Comparison of ENCODE assay signal across 8 cellular contexts in the genomic region with DNA sequence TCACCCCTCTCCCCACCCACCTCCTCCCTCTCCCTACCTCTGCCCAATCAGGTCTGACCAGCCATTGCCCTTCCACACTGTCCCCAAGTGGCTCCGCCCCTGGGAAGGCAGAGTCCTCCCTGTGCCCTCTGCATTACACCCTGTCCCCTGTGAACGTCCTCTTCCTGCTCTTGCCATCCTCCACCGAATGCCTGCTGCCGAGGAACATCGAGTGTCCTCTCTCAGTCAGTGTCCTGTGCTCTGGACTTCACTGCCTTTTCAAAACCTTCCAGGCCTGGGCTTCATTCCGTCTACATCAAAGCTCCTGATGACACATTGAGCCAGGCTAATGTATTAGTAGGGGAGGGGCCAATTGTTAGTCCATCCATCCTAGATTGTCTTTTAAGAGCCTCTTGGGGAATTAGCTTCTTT.
DNase-seq lines count a peak whose midpoint lies in the region; ATAC-seq lines count a peak whose summit lies in the region.

No MANE protein-coding gene starts in this region.

- DNase-seq in GM03348 (ENCODE audit: low spot score), result peak; percentile 39
- DNase-seq in NCI-H510A (lab: John Stamatoyannopoulos, UW), result peak; percentile 95
- DNase-seq in ecto neural progenitor cell (ENCODE audit: low spot score), result peak; percentile 76
- peak; percentile 51 for DNase-seq in retina
- DNase-seq in stimulated activated naive CD8-positive, alpha-beta T cell treated with anti-CD3 and anti-CD28 coated beads, Interleukin-15, Interleukin-2, amounts not matched to agents 100 U/mL and 50 U/mL, for 24 hours, result no peak
- DNase-seq in activated gamma-delta T cell (lab: John Stamatoyannopoulos, UW), result no peak
- DNase-seq in NCI-H187 (lab: John Stamatoyannopoulos, UW), result no peak

- ATAC-seq in stimulated activated naive CD8-positive, alpha-beta T cell treated with anti-CD3 and anti-CD28 coated beads, Interleukin-15, Interleukin-2, amounts not matched to agents 100 U/mL and 50 U/mL, for 24 hours, result no peak
- ATAC-seq in GM18868 (IDR thresholded peaks at IDR 0.05; ENCODE audit: unreplicated experiment), result no peak

Comparison
In these comparisons a context has a peak if more than half of its experiments do, and no peak if none do; other contexts are left out.
1. DNase-seq: peak in GM03348 (single experiment), NCI-H510A (single experiment), ecto neural progenitor cell (single experiment) and retina (single experiment); none in stimulated activated naive CD8-positive, alpha-beta T cell treated with anti-CD3 and anti-CD28 coated beads, Interleukin-15, Interleukin-2, amounts not matched to agents 100 U/mL and 50 U/mL, for 24 hours (single experiment), activated gamma-delta T cell (single experiment) and NCI-H187 (0 of 2).